1 cellular context compared by ENCODE assay signal in genomic region chr10:112214335-112214941, GRCh38.
TF ChIP-seq lines count a peak whose summit lies in the region.

No MANE protein-coding gene starts in this region.

TF ChIP-seq in GM23338, 12 proteins besides CTCF, POLR2A, EP300 and RAD21 (continued from another document):
- TF ChIP-seq REST (IDR thresholded peaks at IDR 0.05; ENCODE audit: unreplicated experiment) (no peak), EZH2phosphoT487 (IDR thresholded peaks at IDR 0.05; ENCODE audit: unreplicated experiment) (no peak), ZNF114 (CRISPR knock-in tag; IDR thresholded peaks at IDR 0.05) (no peak), STAT1 (IDR thresholded peaks at IDR 0.05; ENCODE audit: unreplicated experiment) (no peak), JUNB (IDR thresholded peaks at IDR 0.05; ENCODE audit: unreplicated experiment) (no peak), POLR2AphosphoS5 (IDR thresholded peaks at IDR 0.05; ENCODE audit: low read depth) (no peak), ZNF331 (CRISPR knock-in tag; IDR thresholded peaks at IDR 0.05; ENCODE audit: low read depth) (no peak), NANOG (IDR thresholded peaks at IDR 0.05; ENCODE audit: borderline replicate concordance) (no peak), ZNF462 (CRISPR knock-in tag; IDR thresholded peaks at IDR 0.05) (no peak), CREB1 (CRISPR knock-in tag; IDR thresholded peaks at IDR 0.05; ENCODE audit: low read depth) (no peak), ETS1 (IDR thresholded peaks at IDR 0.05) (no peak)
